In genomic region chr12:26003065-26003464, GRCh38 we compare ENCODE assay signal across 19 cellular contexts.
"Had no signal": no experiment of that assay in that cellular context is flagged by ENCODE, and none has a peak within 500 bp of the region (broad histone marks: within the 10 kb centered on the region; RNA-seq: fewer than 3 reads in every experiment).

No MANE protein-coding gene starts in this region.

- H3K9me3 ChIP-seq: colonic mucosa, esophagus muscularis mucosa, lower lobe of right lung had no signal

- H3K4me2 ChIP-seq: hepatocyte had no signal

- H3K4me1 ChIP-seq: colonic mucosa, lower lobe of right lung had no signal

- FAIRE-seq: endothelial cell of umbilical vein had no signal

- H2AFZ ChIP-seq: hepatocyte had no signal

- H3K27ac ChIP-seq: colonic mucosa, esophagus muscularis mucosa, foreskin keratinocyte, gastroesophageal sphincter, heart left ventricle, hepatocyte, left lung, lower lobe of right lung had no signal

- ATAC-seq: effector memory CD8-positive, alpha-beta T cell; foreskin keratinocyte; gastroesophageal sphincter; heart left ventricle; left cardiac atrium; left lung; left ventricle myocardium superior; lower lobe of right lung; naive thymus-derived CD4-positive, alpha-beta T cell had no signal

- H3K36me3 ChIP-seq: colonic mucosa, esophagus muscularis mucosa, gastroesophageal sphincter, left lung, lower lobe of right lung had no signal

- H3K27me3 ChIP-seq: colonic mucosa, esophagus muscularis mucosa, foreskin keratinocyte, gastroesophageal sphincter, heart left ventricle, hepatocyte, left lung had no signal

- DNase-seq: colonic mucosa; cortex of kidney; effector CD8-positive, alpha-beta T cell; effector memory CD8-positive, alpha-beta T cell; foreskin keratinocyte; heart left ventricle; hypothalamus; immature natural killer cell; islet precursor cell; left cardiac atrium; left lung; left ventricle myocardium superior; lower lobe of right lung; mesendoderm; naive thymus-derived CD4-positive, alpha-beta T cell had no signal

- H3K4me3 ChIP-seq: colonic mucosa, esophagus muscularis mucosa, gastroesophageal sphincter, heart left ventricle, hepatocyte, left lung, lower lobe of right lung had no signal
